40 cellular contexts compared by ENCODE assay signal in genomic region chr17:7388856-7389255, GRCh38. TPM values are rescaled to one million over a fixed set of nuclear protein-coding genes. Genes with fewer than 3 reads are reported as not detected.
"Had no signal": no experiment of that assay in that cellular context is flagged by ENCODE, and none has a peak within 500 bp of the region (broad histone marks: within the 10 kb centered on the region; RNA-seq: fewer than 3 reads in every experiment).

No MANE protein-coding gene starts in this region.

- DNase-seq: activated B cell treated with CpG ODN at 0.5 μM for 24 hours; activated CD4-positive, alpha-beta T cell treated with anti-CD3 and anti-CD28 coated beads for 48 hours; activated CD4-positive, alpha-beta T cell treated with anti-CD3 and anti-CD28 coated beads, Interleukin-2, amount 50 U/mL, for 1 hour; activated CD4-positive, alpha-beta T cell treated with anti-CD3 and anti-CD28 coated beads, Interleukin-2, amount 50 U/mL, for 48 hours; activated CD8-positive, alpha-beta memory T cell treated with anti-CD3 and anti-CD28 coated beads for 24 hours; activated CD8-positive, alpha-beta T cell treated with anti-CD3 and anti-CD28 coated beads for 36 hours; activated effector memory CD4-positive, alpha-beta T cell treated with anti-CD3 and anti-CD28 coated beads, Interleukin-2, amount 50 U/mL, for 16 hours; activated naive CD4-positive, alpha-beta T cell treated with anti-CD3 and anti-CD28 coated beads for 36 hours; activated naive CD8-positive, alpha-beta T cell treated with anti-CD3 and anti-CD28 coated beads for 36 hours; activated naive CD8-positive, alpha-beta T cell treated with anti-CD3 and anti-CD28 coated beads, Interleukin-2, amount 50 U/mL, for 24 hours; activated T-cell treated with anti-CD3 and anti-CD28 coated beads, Interleukin-2, amount 50 U/mL, for 1 hour; activated T-cell treated with anti-CD3 and anti-CD28 coated beads, Interleukin-2, amount 50 U/mL, for 48 hours; adrenal gland; amygdala; aorta; body of pancreas; central memory CD4-positive, alpha-beta T cell; cerebellar nuclear complex; dermis blood vessel endothelial cell; effector CD4-positive, alpha-beta T cell; effector memory CD8-positive, alpha-beta T cell; esophagus squamous epithelium; foreskin melanocyte; heart right ventricle; T-cell; T-helper 9 cell; WERI-Rb-1 had no signal

- H3K9me3 ChIP-seq: adrenal gland, body of pancreas, esophagus squamous epithelium, gastroesophageal sphincter, heart right ventricle had no signal

- H3K27me3 ChIP-seq: adrenal gland, body of pancreas, esophagus squamous epithelium, gastroesophageal sphincter had no signal

- FAIRE-seq: endometrium, endothelial cell of umbilical vein had no signal

- H3K27ac ChIP-seq: adrenal gland, body of pancreas, cardiac muscle cell, coronary artery, epithelial cell of prostate, esophagus squamous epithelium, gastroesophageal sphincter, heart right ventricle, WERI-Rb-1 had no signal

- H3K4me3 ChIP-seq: adrenal gland, body of pancreas, cardiac muscle cell, coronary artery, esophagus squamous epithelium, gastroesophageal sphincter, heart right ventricle had no signal

- H3K36me3 ChIP-seq: adrenal gland, cardiac muscle cell had no signal

RNA-seq across cellular contexts. Expression of gene SPEM1, which starts 31.3 kb away (rescaled TPM):
- total RNA-seq: activated B cell treated with CpG ODN at 0.5 μM for 24 hours; activated naive CD4-positive, alpha-beta T cell treated with anti-CD3 and anti-CD28 coated beads for 36 hours; activated naive CD8-positive, alpha-beta T cell treated with anti-CD3 and anti-CD28 coated beads for 36 hours; activated T-helper 1 cell treated with anti-CD3 and anti-CD28 coated beads, Interleukin-12 subunit alpha, Interleukin-12 subunit beta, Interleukin-2, Interleukin-4 antibody, amounts not matched to agents 30 ng/mL and 10 ng/mL and 1 ng/mL, durations not matched to agents 14 hours and 24 hours and 36 hours; activated T-helper 2 cell treated with anti-CD3 and anti-CD28 coated beads, Interferon-gamma antibody, Interleukin-2, Interleukin-4, amounts not matched to agents 10 μg/mL and 5 μg/mL and 100 μg/mL, durations not matched to agents 14 hours and 24 hours and 36 hours; adrenal gland; aorta; body of pancreas; cardiac muscle cell; dermis blood vessel endothelial cell; endothelial cell of umbilical vein; esophagus squamous epithelium; fibroblast of lung; fibroblast of villous mesenchyme; gastroesophageal sphincter; glomerular endothelial cell; heart right ventricle; T-cell; T-helper 2 cell treated with Interferon-gamma antibody and Interleukin-4, amounts not matched to agents 100 ng/mL and 5 ng/mL, for 36 hours had no signal
- polyA plus RNA-seq: adrenal gland, aorta, cardiac muscle cell, endothelial cell of umbilical vein, esophagus, fibroblast of lung, heart right ventricle had no signal
